In genomic region chr17:28645576-28645939, GRCh38 we compare ENCODE assay signal across 8 cellular contexts. TPM values are rescaled to one million over a fixed set of nuclear protein-coding genes. Genes with fewer than 3 reads are reported as not detected.
DNase-seq lines count a peak whose midpoint lies in the region; ATAC-seq and TF ChIP-seq lines count a peak whose summit lies in the region.

No MANE protein-coding gene starts in this region.

- peaks cover 41% of the 10 kb centered on the region for H3K36me3 Mint-ChIP-seq in activated CD4-positive, alpha-beta T cell treated with anti-CD3 and anti-CD28 coated beads for 36 hours (ENCODE audit: low read depth)
- peaks cover 22 to 28% of the 10 kb centered on the region in 2 donors for H3K36me3 Mint-ChIP-seq in activated naive CD4-positive, alpha-beta T cell treated with anti-CD3 and anti-CD28 coated beads, Interleukin-2, amount 50 U/mL, for 72 hours

- CTCF ChIA-PET in activated CD4-positive, alpha-beta T cell treated with anti-CD3 and anti-CD28 coated beads for 36 hours (lab: Charles Lee), result interaction anchor here (0.7 to 8.1 kb wide), 17 partner anchors 9 to 288 kb away, joined by 3 to 125 read pairs (median 4); partner anchors contain the start of genes POLDIP2, PROCA1, SDF2 and SUPT6H

- intact Hi-C loops in activated CD4-positive, alpha-beta T cell treated with anti-CD3 and anti-CD28 coated beads for 36 hours (cut with DNase I, micrococcal nuclease), result loop anchor here (1.0 to 10.0 kb wide), 17 partner anchors 16 to 601 kb away; partner anchors contain the start of genes PHF12 (in 2 of the 2), PROCA1 (in 2 of the 2), DHRS13 (in 1 of the 2) and IFT20 (in 1 of the 2)
- intact Hi-C loops in aorta (cut with DNase I), result no loop called here

- H3K27me3 Mint-ChIP-seq in activated CD4-positive, alpha-beta T cell treated with anti-CD3 and anti-CD28 coated beads for 36 hours, result no peaks in the 10 kb centered on the region

- no peak for TF ChIP-seq EP300 in suprapubic skin (IDR thresholded peaks at IDR 0.05)

- DNase-seq in activated CD4-positive, alpha-beta T cell treated with anti-CD3 and anti-CD28 coated beads for 36 hours, result no peak
- DNase-seq in activated CD4-positive, alpha-beta T cell treated with anti-CD3 and anti-CD28 coated beads, Interleukin-2, amount 50 U/mL, for 1 hour, result no peak
- peak in 1 of 2 donors; percentile 16 for DNase-seq in activated naive CD4-positive, alpha-beta T cell treated with anti-CD3 and anti-CD28 coated beads, Interleukin-2, amount 50 U/mL, for 72 hours (ENCODE audit: low spot score in 2 of 2)
- no peak for DNase-seq in kidney epithelial cell (ENCODE audit: low read depth)
- DNase-seq in suprapubic skin (ENCODE audit: low spot score in 2 of 2), result no peak
- DNase-seq in NCI-H146 treated with DMSO at 0.1 percent for 48 hours (lab: John Stamatoyannopoulos, UW; ENCODE audit: unreplicated experiment), result no peak
- DNase-seq in NCI-H2081 treated with DMSO at 0.1 percent for 48 hours (lab: John Stamatoyannopoulos, UW), result no peak
- DNase-seq in aorta, result no peak

- H3K36me3 ChIP-seq in kidney epithelial cell (ENCODE audit: control insufficient read depth, insufficient read depth, low read length) (no peaks in the 10 kb centered on the region), suprapubic skin (peaks cover 36% of the 10 kb centered on the region), aorta (ENCODE audit: control insufficient read depth in 1 of 2, insufficient read depth in 2 of 2, low read length in 1 of 2) (peaks cover 0 to 7% of the 10 kb centered on the region in 2 donors)

- peak overlapping the region; percentile 95 for H3K4me3 Mint-ChIP-seq in activated CD4-positive, alpha-beta T cell treated with anti-CD3 and anti-CD28 coated beads for 36 hours

- peaks cover 36% of the 10 kb centered on the region for H3K4me1 Mint-ChIP-seq in activated CD4-positive, alpha-beta T cell treated with anti-CD3 and anti-CD28 coated beads for 36 hours

- no peak for TF ChIP-seq CTCF in kidney epithelial cell (IDR thresholded peaks at IDR 0.05; ENCODE audit: insufficient read depth, low read length, poor library complexity, severe bottlenecking)
- TF ChIP-seq CTCF in suprapubic skin (IDR thresholded peaks at IDR 0.05), result no peak

- H3K9me3 Mint-ChIP-seq in activated CD4-positive, alpha-beta T cell treated with anti-CD3 and anti-CD28 coated beads for 36 hours (ENCODE audit: low read depth), result no peaks in the 10 kb centered on the region
- no peaks in the 10 kb centered on the region for H3K9me3 Mint-ChIP-seq in activated naive CD4-positive, alpha-beta T cell treated with anti-CD3 and anti-CD28 coated beads, Interleukin-2, amount 50 U/mL, for 72 hours

- peak overlapping the region; percentile 86 for H3K27ac Mint-ChIP-seq in activated CD4-positive, alpha-beta T cell treated with anti-CD3 and anti-CD28 coated beads for 36 hours
- peak overlapping the region; percentile 65 to 95 for H3K27ac Mint-ChIP-seq in activated naive CD4-positive, alpha-beta T cell treated with anti-CD3 and anti-CD28 coated beads, Interleukin-2, amount 50 U/mL, for 72 hours

- H3K4me3 ChIP-seq in kidney epithelial cell (ENCODE audit: low read depth, low read length), result peak overlapping the region; percentile 84
- peak overlapping the region; percentile 74 for H3K4me3 ChIP-seq in suprapubic skin
- peak overlapping the region in 1 of 2 donors; percentile 49 for H3K4me3 ChIP-seq in aorta (ENCODE audit: low read length in 2 of 2)

- no peak for ATAC-seq in activated CD4-positive, alpha-beta T cell treated with anti-CD3 and anti-CD28 coated beads for 36 hours
- no peak for ATAC-seq in activated naive CD4-positive, alpha-beta T cell treated with anti-CD3 and anti-CD28 coated beads, Interleukin-2, amount 50 U/mL, for 72 hours
- no peak for ATAC-seq in aorta (ENCODE audit: low FRiP score)

- 21% methylated on average over 8 of the region's 8 CpGs for WGBS in suprapubic skin
- WGBS in aorta, 2 donors, result 15 to 21% methylated on average over 8 of the region's 8 CpGs

- POLR2A ChIA-PET in activated CD4-positive, alpha-beta T cell treated with anti-CD3 and anti-CD28 coated beads for 36 hours (lab: Charles Lee), result interaction anchor here (0.8 to 1.7 kb wide), 5 partner anchors 11 to 74 kb away, joined by 6 to 23 read pairs (median 9); partner anchors contain the start of genes PIGS, PROCA1, RPL23A and SDF2

- H3K9me3 ChIP-seq in suprapubic skin (no peaks in the 10 kb centered on the region), aorta (ENCODE audit: control insufficient read depth, low read length) (no peaks in the 10 kb centered on the region)

- H3K27me3 ChIP-seq in kidney epithelial cell (ENCODE audit: control insufficient read depth, insufficient read depth, low read length) (no peaks in the 10 kb centered on the region), suprapubic skin (no peaks in the 10 kb centered on the region), aorta (ENCODE audit: control insufficient read depth in 1 of 2, insufficient read depth in 2 of 2, low read length in 1 of 2) (no peaks in the 10 kb centered on the region)

- TF ChIP-seq POLR2A in suprapubic skin (IDR thresholded peaks at IDR 0.05), result no peak

- H3K27ac ChIP-seq in suprapubic skin, result peak overlapping the region; percentile 90
- H3K27ac ChIP-seq in aorta (ENCODE audit: low read depth in 1 of 2, low read length in 2 of 2), result peak overlapping the region in 1 of 2 donors; percentile 87

- H3K4me1 ChIP-seq in suprapubic skin (peaks cover 34% of the 10 kb centered on the region), aorta (ENCODE audit: control insufficient read depth in 1 of 2, insufficient read depth in 2 of 2, low read length in 2 of 2) (no peaks in the 10 kb centered on the region)

RNA-seq across cellular contexts. Expression of gene BLTP2, which starts 0.6 kb away (rescaled TPM):
- 100 to 1,000 TPM; 138 to 152 TPM for total RNA-seq in activated CD4-positive, alpha-beta T cell treated with anti-CD3 and anti-CD28 coated beads for 36 hours
- 100 to 1,000 TPM; 155 to 156 TPM for total RNA-seq in activated naive CD4-positive, alpha-beta T cell treated with anti-CD3 and anti-CD28 coated beads, Interleukin-2, amount 50 U/mL, for 72 hours
- total RNA-seq in kidney epithelial cell, result 116 and 124 TPM in 2 replicates
- total RNA-seq in suprapubic skin, result 100 to 1,000 TPM in 3 of 4 donors, 10 to 100 TPM in 1; 82.7 to 139 (median 125) TPM
- 100 to 1,000 TPM; 100 to 135 TPM for total RNA-seq in aorta
- polyA plus RNA-seq in aorta, result 10 to 100 TPM; 27.7 to 27.8 TPM

RNA-seq across cellular contexts. Expression of gene SDF2, which starts 16.1 kb away (rescaled TPM):
- 10 to 100 TPM; 36.6 to 37.2 TPM for total RNA-seq in activated CD4-positive, alpha-beta T cell treated with anti-CD3 and anti-CD28 coated beads for 36 hours
- 10 to 100 TPM; 43.5 to 46.2 TPM for total RNA-seq in activated naive CD4-positive, alpha-beta T cell treated with anti-CD3 and anti-CD28 coated beads, Interleukin-2, amount 50 U/mL, for 72 hours
- total RNA-seq in kidney epithelial cell (41.2 and 65.1 TPM in 2 replicates), suprapubic skin (10 to 100 TPM; 35.8 to 50.3 (median 36.3) TPM), aorta (10 to 100 TPM; 34.8 to 40.8 TPM)
- polyA plus RNA-seq in aorta, result 10 to 100 TPM; 36.7 to 51.5 TPM

RNA-seq across cellular contexts. Expression of gene SUPT6H, which starts 16.4 kb away (rescaled TPM):
- 10 to 100 TPM; 80.6 to 85.8 TPM for total RNA-seq in activated CD4-positive, alpha-beta T cell treated with anti-CD3 and anti-CD28 coated beads for 36 hours
- 10 to 100 TPM; 70.0 to 91.8 TPM for total RNA-seq in activated naive CD4-positive, alpha-beta T cell treated with anti-CD3 and anti-CD28 coated beads, Interleukin-2, amount 50 U/mL, for 72 hours
- total RNA-seq in kidney epithelial cell (36.7 and 52.9 TPM in 2 replicates), suprapubic skin (100 to 1,000 TPM in 1 of 4 donors, 10 to 100 TPM in 3; 41.1 to 123 (median 57.2) TPM), aorta (10 to 100 TPM; 73.1 to 81.2 TPM)
- polyA plus RNA-seq in aorta, result 10 to 100 TPM; 22.5 to 41.0 TPM

RNA-seq across cellular contexts. Expression of gene RSKR, which starts 31.6 kb away (rescaled TPM):
- total RNA-seq in activated CD4-positive, alpha-beta T cell treated with anti-CD3 and anti-CD28 coated beads for 36 hours, result 10 to 100 TPM; 17.6 to 21.4 TPM
- total RNA-seq in activated naive CD4-positive, alpha-beta T cell treated with anti-CD3 and anti-CD28 coated beads, Interleukin-2, amount 50 U/mL, for 72 hours, result 10 to 100 TPM; 29.7 to 32.2 TPM
- total RNA-seq in kidney epithelial cell (2.3 and 12.2 TPM in 2 replicates), suprapubic skin (10 to 100 TPM in 3 of 4 donors, 1 to 10 TPM in 1; 3.5 to 43.7 (median 15.2) TPM), aorta (10 to 100 TPM in 1 of 2 donors, 1 to 10 TPM in 1; 6.3 to 15.7 TPM)
- 1 to 10 TPM in 1 of 2 donors, under 1 TPM in 1; 0.13 to 3.0 TPM for polyA plus RNA-seq in aorta

RNA-seq across cellular contexts. Expression of gene SPAG5, which starts 46.7 kb away (rescaled TPM):
- 100 to 1,000 TPM; 142 to 165 TPM for total RNA-seq in activated CD4-positive, alpha-beta T cell treated with anti-CD3 and anti-CD28 coated beads for 36 hours
- total RNA-seq in activated naive CD4-positive, alpha-beta T cell treated with anti-CD3 and anti-CD28 coated beads, Interleukin-2, amount 50 U/mL, for 72 hours, result 100 to 1,000 TPM; 150 to 326 TPM
- total RNA-seq in kidney epithelial cell, result 8.4 and 9.7 TPM in 2 replicates
- total RNA-seq in suprapubic skin, result 10 to 100 TPM in 1 of 4 donors, 1 to 10 TPM in 3; 5.7 to 13.5 (median 7.0) TPM
- 1 to 10 TPM; 2.2 to 3.6 TPM for total RNA-seq in aorta
- polyA plus RNA-seq in aorta, result 1 to 10 TPM; 1.6 to 4.3 TPM

Comparison
In these comparisons a context has a peak if more than half of its experiments do, and no peak if none do; other contexts are left out.
1. intact Hi-C loops: an anchor here in activated CD4-positive, alpha-beta T cell treated with anti-CD3 and anti-CD28 coated beads for 36 hours (1.0 to 10.0 kb wide); none called in aorta.